ENCODE assay signal across 25 cellular contexts in the genomic region with DNA sequence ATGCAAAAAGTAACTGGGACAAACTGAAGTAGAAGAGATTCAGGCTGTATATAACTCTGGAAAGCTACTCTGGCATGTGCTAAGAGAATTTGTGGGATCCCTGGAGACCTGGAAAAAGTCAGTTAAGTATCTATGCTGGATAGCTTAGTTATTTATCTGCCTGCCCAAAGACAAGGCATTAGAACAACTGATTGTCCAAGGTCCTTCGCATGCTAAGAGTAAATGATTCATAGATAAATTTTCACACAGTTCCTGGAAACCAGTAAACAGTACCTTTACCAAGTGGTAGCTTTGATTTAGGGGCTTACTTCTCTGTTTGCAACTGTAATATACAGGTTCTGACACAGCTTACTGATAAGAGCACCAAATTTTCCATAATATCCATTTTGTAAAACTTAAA.
DNase-seq lines count a peak whose midpoint lies in the region; ATAC-seq, FAIRE-seq and TF ChIP-seq lines count a peak whose summit lies in the region.
"Had no signal": no experiment of that assay in that cellular context is flagged by ENCODE, and none has a peak within 500 bp of the region (broad histone marks: within the 10 kb centered on the region; RNA-seq: fewer than 3 reads in every experiment).

No MANE protein-coding gene starts in this region.

- FAIRE-seq in frontal cortex (lab: Jason Lieb, UNC) = no peak

- TF ChIP-seq CTCF in type B pancreatic cell (conservative IDR thresholded peaks at IDR 0.05) = no peak

- no peaks in the 10 kb centered on the region for H3K9me3 Mint-ChIP-seq in activated naive CD4-positive, alpha-beta T cell treated with anti-CD3 and anti-CD28 coated beads, Interleukin-2, amount 50 U/mL, for 24 hours
- H3K9me3 Mint-ChIP-seq in type B pancreatic cell = no peaks in the 10 kb centered on the region
- H3K9me3 Mint-ChIP-seq: activated CD4-positive, alpha-beta memory T cell treated with anti-CD3 and anti-CD28 coated beads, Interleukin-2, amount 10 ng/mL, durations not matched to agents 7 days and 5 days; activated naive CD8-positive, alpha-beta T cell treated with anti-CD3 and anti-CD28 coated beads, Interleukin-2, amount 50 U/mL, for 24 hours; IgD-negative memory B cell; immature natural killer cell; neural crest cell; T-cell had no signal

- H3K4me1 Mint-ChIP-seq in activated naive CD4-positive, alpha-beta T cell treated with anti-CD3 and anti-CD28 coated beads, Interleukin-2, amount 50 U/mL, for 24 hours = peaks cover 34% of the 10 kb centered on the region
- peaks cover 14% of the 10 kb centered on the region for H3K4me1 Mint-ChIP-seq in type B pancreatic cell (ENCODE audit: unreplicated experiment)

- H3K27me3 Mint-ChIP-seq in activated naive CD4-positive, alpha-beta T cell treated with anti-CD3 and anti-CD28 coated beads, Interleukin-2, amount 50 U/mL, for 24 hours = no peaks in the 10 kb centered on the region
- no peaks in the 10 kb centered on the region for H3K27me3 Mint-ChIP-seq in type B pancreatic cell
- H3K27me3 Mint-ChIP-seq: activated CD4-positive, alpha-beta memory T cell treated with anti-CD3 and anti-CD28 coated beads, Interleukin-2, amount 10 ng/mL, durations not matched to agents 7 days and 5 days; activated naive CD8-positive, alpha-beta T cell treated with anti-CD3 and anti-CD28 coated beads, Interleukin-2, amount 50 U/mL, for 24 hours; IgD-negative memory B cell had no signal

- DNase-seq in activated naive CD4-positive, alpha-beta T cell (lab: John Stamatoyannopoulos, UW) = no peak
- peak; percentile 6 for DNase-seq in OCI-M1 (lab: John Stamatoyannopoulos, UW)
- no peak for DNase-seq in left lobe of liver (ENCODE audit: low spot score)
- DNase-seq in frontal cortex (ENCODE audit: low spot score in 2 of 2) = no peak
- DNase-seq in type B pancreatic cell (ENCODE audit: extremely low spot score, unreplicated experiment) = no peak
- no peak for DNase-seq in KBM-7
- DNase-seq: activated CD4-positive, alpha-beta memory T cell treated with anti-CD3 and anti-CD28 coated beads, Interleukin-2, amount 10 ng/mL, durations not matched to agents 7 days and 5 days; activated effector memory CD4-positive, alpha-beta T cell treated with Interleukin-2 at 50 U/mL for 16 hours; activated naive CD8-positive, alpha-beta T cell treated with anti-CD3 and anti-CD28 coated beads, Interleukin-2, amount 50 U/mL, for 24 hours; Caco-2; foreskin keratinocyte; hippocampal formation; immature natural killer cell; left ventricle myocardium superior; NCI-H1417 treated with DMSO at 0.1 percent for 48 hours; NCI-H446; PC-3; posterior cingulate gyrus; SHP77; T-cell; transverse colon had no signal

- in situ Hi-C loops in KBM-7 (cut with MboI; ENCODE audit: low pct_unique_long_range_greater_than_20kb, low sequenced_read_pairs) = no loop called here

- ATAC-seq in left lobe of liver (peak; percentile 52), HG03442 (IDR thresholded peaks at IDR 0.05; ENCODE audit: unreplicated experiment) (no peak)
- ATAC-seq: activated naive CD8-positive, alpha-beta T cell treated with anti-CD3 and anti-CD28 coated beads, Interleukin-2, amount 50 U/mL, for 24 hours; foreskin keratinocyte; left ventricle myocardium superior; PC-3; T-cell had no signal

- H3K4me3 Mint-ChIP-seq in activated naive CD4-positive, alpha-beta T cell treated with anti-CD3 and anti-CD28 coated beads, Interleukin-2, amount 50 U/mL, for 24 hours = no peak overlapping the region
- no peak overlapping the region for H3K4me3 Mint-ChIP-seq in type B pancreatic cell
- H3K4me3 Mint-ChIP-seq: activated CD4-positive, alpha-beta memory T cell treated with anti-CD3 and anti-CD28 coated beads, Interleukin-2, amount 10 ng/mL, durations not matched to agents 7 days and 5 days; activated naive CD8-positive, alpha-beta T cell treated with anti-CD3 and anti-CD28 coated beads, Interleukin-2, amount 50 U/mL, for 24 hours; IgD-negative memory B cell; immature natural killer cell; neural crest cell; T-cell had no signal

- H3K27ac Mint-ChIP-seq in activated naive CD4-positive, alpha-beta T cell treated with anti-CD3 and anti-CD28 coated beads, Interleukin-2, amount 50 U/mL, for 24 hours = peak overlapping the region; percentile 41
- no peak overlapping the region for H3K27ac Mint-ChIP-seq in type B pancreatic cell
- H3K27ac Mint-ChIP-seq: activated CD4-positive, alpha-beta memory T cell treated with anti-CD3 and anti-CD28 coated beads, Interleukin-2, amount 10 ng/mL, durations not matched to agents 7 days and 5 days; activated naive CD8-positive, alpha-beta T cell treated with anti-CD3 and anti-CD28 coated beads, Interleukin-2, amount 50 U/mL, for 24 hours; IgD-negative memory B cell; immature natural killer cell; T-cell had no signal

- peaks cover 3% of the 10 kb centered on the region for H3K36me3 Mint-ChIP-seq in activated naive CD4-positive, alpha-beta T cell treated with anti-CD3 and anti-CD28 coated beads, Interleukin-2, amount 50 U/mL, for 24 hours
- H3K36me3 Mint-ChIP-seq in type B pancreatic cell = peaks cover 5% of the 10 kb centered on the region
- H3K36me3 Mint-ChIP-seq: IgD-negative memory B cell, immature natural killer cell had no signal
